8 cellular contexts compared by ENCODE assay signal in genomic region chr15:40047413-40048154, GRCh38. TPM values are rescaled to one million over a fixed set of nuclear protein-coding genes. Genes with fewer than 3 reads are reported as not detected.
DNase-seq lines count a peak whose midpoint lies in the region; ATAC-seq lines count a peak whose summit lies in the region.

No MANE protein-coding gene starts in this region.

- DNase-seq in NCI-H2196 (lab: John Stamatoyannopoulos, UW; ENCODE audit: unreplicated experiment): peak; percentile 28
- no peak for DNase-seq in NCI-H2196 treated with DMSO at 0.1 percent for 48 hours (lab: John Stamatoyannopoulos, UW; ENCODE audit: unreplicated experiment)
- DNase-seq in NT2/D1 (ENCODE audit: low read depth, low spot score): no peak
- DNase-seq in activated naive CD4-positive, alpha-beta T cell treated with anti-CD3 and anti-CD28 coated beads for 36 hours: peak; percentile 92
- DNase-seq in hepatic stellate cell (ENCODE audit: low spot score): peak; percentile 57
- peak; percentile 64 to 69 for DNase-seq in stimulated activated CD4-positive, alpha-beta T cell treated with anti-CD3 and anti-CD28 coated beads, Interleukin-15, amount 100 ng/mL, for 48 hours (ENCODE audit: low read depth in 2 of 2)
- no peak for DNase-seq in NCI-H2171 treated with DMSO at 0.1 percent for 48 hours (lab: John Stamatoyannopoulos, UW)

- no peaks in the 10 kb centered on the region for H3K9me3 ChIP-seq in NT2/D1 (ENCODE audit: insufficient read depth, low read length)

- peaks cover 4% of the 10 kb centered on the region for H3K36me3 Mint-ChIP-seq in activated naive CD4-positive, alpha-beta T cell treated with anti-CD3 and anti-CD28 coated beads for 36 hours (ENCODE audit: low read depth)

- H3K4me1 ChIP-seq in NT2/D1 (ENCODE audit: insufficient read depth, insufficient read length): peaks cover 11% of the 10 kb centered on the region

- peak overlapping the region; percentile 48 for H3K4me3 Mint-ChIP-seq in activated naive CD4-positive, alpha-beta T cell treated with anti-CD3 and anti-CD28 coated beads for 36 hours

- no peaks in the 10 kb centered on the region for H3K9me3 Mint-ChIP-seq in activated naive CD4-positive, alpha-beta T cell treated with anti-CD3 and anti-CD28 coated beads for 36 hours

- CTCF ChIA-PET in activated naive CD4-positive, alpha-beta T cell treated with anti-CD3 and anti-CD28 coated beads for 36 hours (lab: Charles Lee): interaction anchor here (0.7 to 6.5 kb wide), 16 partner anchors 8 to 289 kb away, joined by 3 to 181 read pairs (median 4); partner anchors contain the start of gene BMF

- no peak overlapping the region for H3K4me3 ChIP-seq in NT2/D1 (ENCODE audit: insufficient read length, low read depth)

- intact Hi-C loops in activated naive CD4-positive, alpha-beta T cell treated with anti-CD3 and anti-CD28 coated beads for 36 hours (cut with micrococcal nuclease): loop anchor here (1.0 to 10.0 kb wide), 10 partner anchors 8 to 1493 kb away; partner anchors contain the start of genes BUB1B, FSIP1, INAFM2 and IVD

- H3K27me3 ChIP-seq in NT2/D1 (ENCODE audit: insufficient read depth, insufficient read length): no peaks in the 10 kb centered on the region

- peaks cover 19% of the 10 kb centered on the region for H3K36me3 ChIP-seq in NT2/D1 (ENCODE audit: insufficient read depth, insufficient read length, low read length)

- peaks cover 66% of the 10 kb centered on the region for H3K4me1 Mint-ChIP-seq in activated naive CD4-positive, alpha-beta T cell treated with anti-CD3 and anti-CD28 coated beads for 36 hours (ENCODE audit: low read depth)

- H3K9ac ChIP-seq in NT2/D1 (ENCODE audit: insufficient read length, low read depth): peak overlapping the region; percentile 26

- peak overlapping the region; percentile 92 for H3K27ac Mint-ChIP-seq in activated naive CD4-positive, alpha-beta T cell treated with anti-CD3 and anti-CD28 coated beads for 36 hours

- no peaks in the 10 kb centered on the region for H3K27me3 Mint-ChIP-seq in activated naive CD4-positive, alpha-beta T cell treated with anti-CD3 and anti-CD28 coated beads for 36 hours (ENCODE audit: low read depth)

- ATAC-seq in HG02973 (IDR thresholded peaks at IDR 0.05; ENCODE audit: unreplicated experiment): peak; percentile 42

RNA-seq across cellular contexts. Expression of gene SRP14, which starts 8.6 kb away (rescaled TPM):
- 100 to 1,000 TPM; 185 to 198 TPM for total RNA-seq in activated naive CD4-positive, alpha-beta T cell treated with anti-CD3 and anti-CD28 coated beads for 36 hours

Comparison
In these comparisons a context has a peak if more than half of its experiments do, and no peak if none do; other contexts are left out.
1. DNase-seq: peak in NCI-H2196 (single experiment), activated naive CD4-positive, alpha-beta T cell treated with anti-CD3 and anti-CD28 coated beads for 36 hours (single experiment), hepatic stellate cell (single experiment) and stimulated activated CD4-positive, alpha-beta T cell treated with anti-CD3 and anti-CD28 coated beads, Interleukin-15, amount 100 ng/mL, for 48 hours (2 of 2); none in NCI-H2196 treated with DMSO at 0.1 percent for 48 hours (single experiment), NT2/D1 (single experiment) and NCI-H2171 treated with DMSO at 0.1 percent for 48 hours (single experiment).